In genomic region chr19:6041071-6041470, GRCh38 we compare ENCODE assay signal across 27 cellular contexts.
DNase-seq lines count a peak whose midpoint lies in the region; ATAC-seq and TF ChIP-seq lines count a peak whose summit lies in the region.
"Had no signal": no experiment of that assay in that cellular context is flagged by ENCODE, and none has a peak within 500 bp of the region (broad histone marks: within the 10 kb centered on the region; RNA-seq: fewer than 3 reads in every experiment).

No MANE protein-coding gene starts in this region.

- no peak overlapping the region for H3K4me3 Mint-ChIP-seq in natural killer cell
- H3K4me3 Mint-ChIP-seq in natural killer cell treated with Interleukin-12 subunit alpha and Interleukin-12 subunit beta and Interleukin-15 and Interleukin-18, amount 100 ng/mL, for 72 hours, result no peak overlapping the region
- H3K4me3 Mint-ChIP-seq: B cell; CD14-positive monocyte; CD8-positive, alpha-beta memory T cell; HFFc6 had no signal

- no peak overlapping the region for H3K27ac Mint-ChIP-seq in natural killer cell
- no peak overlapping the region for H3K27ac Mint-ChIP-seq in natural killer cell treated with Interleukin-12 subunit alpha and Interleukin-12 subunit beta and Interleukin-15 and Interleukin-18, amount 100 ng/mL, for 72 hours
- H3K27ac Mint-ChIP-seq: B cell, CD14-positive monocyte, HFFc6 had no signal

- no peaks in the 10 kb centered on the region for H3K9me3 Mint-ChIP-seq in natural killer cell
- no peaks in the 10 kb centered on the region for H3K9me3 Mint-ChIP-seq in natural killer cell treated with Interleukin-12 subunit alpha and Interleukin-12 subunit beta and Interleukin-15 and Interleukin-18, amount 100 ng/mL, for 72 hours
- H3K9me3 Mint-ChIP-seq: CD8-positive, alpha-beta memory T cell; HFFc6 had no signal

- no peaks in the 10 kb centered on the region for H3K4me1 Mint-ChIP-seq in natural killer cell
- H3K4me1 Mint-ChIP-seq in natural killer cell treated with Interleukin-12 subunit alpha and Interleukin-12 subunit beta and Interleukin-15 and Interleukin-18, amount 100 ng/mL, for 72 hours (ENCODE audit: low read depth in 2 of 2), result peaks cover 6 to 14% of the 10 kb centered on the region in 2 donors
- H3K4me1 Mint-ChIP-seq: CD14-positive monocyte had no signal

- no peaks in the 10 kb centered on the region for H3K36me3 Mint-ChIP-seq in natural killer cell
- no peaks in the 10 kb centered on the region for H3K36me3 Mint-ChIP-seq in natural killer cell treated with Interleukin-12 subunit alpha and Interleukin-12 subunit beta and Interleukin-15 and Interleukin-18, amount 100 ng/mL, for 72 hours
- H3K36me3 Mint-ChIP-seq: CD8-positive, alpha-beta memory T cell had no signal

- intact Hi-C loops in natural killer cell (cut with micrococcal nuclease), result no loop called here
- intact Hi-C loops in sciatic nerve (cut with DNase I), result loop anchor here (10.0 kb wide), 1 partner anchor 174 kb away; no protein-coding TSS in a partner anchor

- no peak for TF ChIP-seq CTCF in natural killer cell (IDR thresholded peaks at IDR 0.05)
- no peak for TF ChIP-seq CTCF in BE2C (IDR thresholded peaks at IDR 0.05; ENCODE audit: low read depth, low read length)

- H3K4me3 ChIP-seq in BE2C (ENCODE audit: low read depth, low read length), result no peak overlapping the region
- H3K4me3 ChIP-seq: HAP-1, K562 had no signal

- H3K27me3 ChIP-seq in BE2C, result no peaks in the 10 kb centered on the region

- no peak for ATAC-seq in natural killer cell
- no peak for ATAC-seq in natural killer cell treated with Interleukin-12 subunit alpha and Interleukin-12 subunit beta and Interleukin-15 and Interleukin-18, amount 100 ng/mL, for 72 hours
- no peak for ATAC-seq in sciatic nerve
- ATAC-seq: K562 had no signal

- H3K27me3 Mint-ChIP-seq in natural killer cell (ENCODE audit: low read depth in 2 of 2), result no peaks in the 10 kb centered on the region
- H3K27me3 Mint-ChIP-seq in natural killer cell treated with Interleukin-12 subunit alpha and Interleukin-12 subunit beta and Interleukin-15 and Interleukin-18, amount 100 ng/mL, for 72 hours, result no peaks in the 10 kb centered on the region
- H3K27me3 Mint-ChIP-seq: B cell; CD8-positive, alpha-beta memory T cell had no signal

- no peaks in the 10 kb centered on the region for H3K36me3 ChIP-seq in BE2C
- H3K36me3 ChIP-seq: HAP-1 had no signal

- DNase-seq in activated CD8-positive, alpha-beta memory T cell treated with anti-CD3 and anti-CD28 coated beads for 24 hours, result peak; percentile 11
- no peak for DNase-seq in activated CD8-positive, alpha-beta memory T cell treated with anti-CD3 and anti-CD28 coated beads, Interleukin-2, amount 50 U/mL, for 48 hours
- peak; percentile 4 for DNase-seq in natural killer cell
- DNase-seq in natural killer cell treated with Interleukin-12 subunit alpha and Interleukin-12 subunit beta and Interleukin-15 and Interleukin-18, amount 100 ng/mL, for 72 hours (ENCODE audit: low spot score), result no peak
- peak; percentile 25 for DNase-seq in sciatic nerve (ENCODE audit: low spot score)
- DNase-seq in anterior cingulate cortex (lab: John Stamatoyannopoulos, UW), result no peak
- no peak for DNase-seq in activated gamma-delta T cell (lab: John Stamatoyannopoulos, UW)
- DNase-seq in BE2C, result no peak
- DNase-seq: CD8-positive, alpha-beta memory T cell; DMS 273 treated with DMSO at 0.1 percent for 48 hours; DMS79; EL; GDM1; GOT3; HFFc6; Kasumi-1; NCI-H1092 treated with DMSO at 0.1 percent for 48 hours; NCI-H1436 treated with DMSO at 0.1 percent for 48 hours; NCI-H1930; NCI-H2107; NCI-H446; NCI-H524 treated with DMSO at 0.1 percent for 48 hours; NCI-H774 had no signal

- no peaks in the 10 kb centered on the region for H3K9me3 ChIP-seq in BE2C
- H3K9me3 ChIP-seq: HAP-1 had no signal

- no peaks in the 10 kb centered on the region for H3K4me1 ChIP-seq in BE2C
- H3K4me1 ChIP-seq: HAP-1 had no signal

Comparison
In these comparisons a context has a peak if more than half of its experiments do, and no peak if none do; other contexts are left out.
1. DNase-seq: peak in activated CD8-positive, alpha-beta memory T cell treated with anti-CD3 and anti-CD28 coated beads for 24 hours (single experiment), natural killer cell (single experiment) and sciatic nerve (single experiment); none in activated CD8-positive, alpha-beta memory T cell treated with anti-CD3 and anti-CD28 coated beads, Interleukin-2, amount 50 U/mL, for 48 hours (single experiment), natural killer cell treated with Interleukin-12 subunit alpha and Interleukin-12 subunit beta and Interleukin-15 and Interleukin-18, amount 100 ng/mL, for 72 hours (single experiment), anterior cingulate cortex (0 of 58), activated gamma-delta T cell (single experiment) and BE2C (single experiment).